ENCODE assay signal across 11 cellular contexts in the genomic region with DNA sequence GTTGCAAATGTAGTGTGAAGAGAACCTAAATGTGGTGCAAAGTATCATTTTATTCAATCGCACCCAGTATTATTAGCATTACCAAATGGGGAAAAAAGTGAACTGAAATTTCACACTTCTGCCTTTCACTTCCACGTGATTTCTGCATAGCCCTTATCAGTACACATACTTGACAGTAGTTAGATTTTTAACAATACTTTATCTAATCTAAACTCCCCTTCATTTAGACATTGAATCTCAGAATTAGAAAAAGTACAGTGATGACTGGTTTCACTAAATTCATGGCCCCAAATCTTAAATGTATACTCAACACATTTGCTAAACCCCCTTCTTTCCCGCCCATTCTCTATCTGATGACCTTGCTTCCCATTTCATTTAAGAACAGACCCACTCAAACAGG. TPM values are rescaled to one million over a fixed set of nuclear protein-coding genes. Genes with fewer than 3 reads are reported as not detected.
DNase-seq lines count a peak whose midpoint lies in the region; ATAC-seq and TF ChIP-seq lines count a peak whose summit lies in the region.
"Had no signal": no experiment of that assay in that cellular context is flagged by ENCODE, and none has a peak within 500 bp of the region (broad histone marks: within the 10 kb centered on the region; RNA-seq: fewer than 3 reads in every experiment).

No MANE protein-coding gene starts in this region.

- H3K9me3 ChIP-seq in neuronal stem cell (replicated peaks in 1 of 2; ENCODE audit: control insufficient read depth in 2 of 2, insufficient read depth in 1 of 2, low read depth in 1 of 2, low read length in 2 of 2), result peaks cover 2 to 5% of the 10 kb centered on the region in 2 donors
- H3K9me3 ChIP-seq: gastrocnemius medialis, lower lobe of right lung had no signal

- TF ChIP-seq CTCF in mesothelial cell of epicardium (IDR thresholded peaks at IDR 0.05; ENCODE audit: unreplicated experiment), result no peak

- H2AK5ac ChIP-seq in neuronal stem cell (ENCODE audit: low read depth, low read length), result no peak overlapping the region

- peaks cover 53% of the 10 kb centered on the region for H3K36me3 Mint-ChIP-seq in activated naive CD8-positive, alpha-beta T cell treated with anti-CD3 and anti-CD28 coated beads, Interleukin-2, amount 50 U/mL, for 24 hours (ENCODE audit: low read depth)
- H3K36me3 Mint-ChIP-seq in activated naive CD8-positive, alpha-beta T cell treated with anti-CD3 and anti-CD28 coated beads for 36 hours, result peaks cover 46% of the 10 kb centered on the region
- H3K36me3 Mint-ChIP-seq in mesothelial cell of epicardium, result peaks cover 41% of the 10 kb centered on the region

- H2BK120ac ChIP-seq in neuronal stem cell (ENCODE audit: low read depth, low read length), result no peak overlapping the region

- H3K9me3 Mint-ChIP-seq in activated naive CD8-positive, alpha-beta T cell treated with anti-CD3 and anti-CD28 coated beads, Interleukin-2, amount 50 U/mL, for 24 hours, result peaks cover 2% of the 10 kb centered on the region
- H3K9me3 Mint-ChIP-seq in activated naive CD8-positive, alpha-beta T cell treated with anti-CD3 and anti-CD28 coated beads for 36 hours, result peaks cover 6% of the 10 kb centered on the region
- H3K9me3 Mint-ChIP-seq in mesothelial cell of epicardium, result peaks cover 7% of the 10 kb centered on the region

- no CpG with 5 or more reads among the region's 3 CpGs for WGBS in neuronal stem cell (ENCODE audit: extremely low coverage in 2 of 2, insufficient read length in 2 of 2, insufficient replicate concordance in 1 of 2), 2 donors

- H3K27ac Mint-ChIP-seq in activated naive CD8-positive, alpha-beta T cell treated with anti-CD3 and anti-CD28 coated beads, Interleukin-2, amount 50 U/mL, for 24 hours, result peak overlapping the region; percentile 72
- H3K27ac Mint-ChIP-seq in activated naive CD8-positive, alpha-beta T cell treated with anti-CD3 and anti-CD28 coated beads for 36 hours, result no peak overlapping the region
- H3K27ac Mint-ChIP-seq in mesothelial cell of epicardium, result no peak overlapping the region

- no peak overlapping the region for H2BK12ac ChIP-seq in neuronal stem cell (ENCODE audit: low read length)

- no peaks in the 10 kb centered on the region for H3K27me3 Mint-ChIP-seq in activated naive CD8-positive, alpha-beta T cell treated with anti-CD3 and anti-CD28 coated beads, Interleukin-2, amount 50 U/mL, for 24 hours
- no peaks in the 10 kb centered on the region for H3K27me3 Mint-ChIP-seq in activated naive CD8-positive, alpha-beta T cell treated with anti-CD3 and anti-CD28 coated beads for 36 hours
- no peaks in the 10 kb centered on the region for H3K27me3 Mint-ChIP-seq in mesothelial cell of epicardium (ENCODE audit: low read depth)

- H4K8ac ChIP-seq in neuronal stem cell (ENCODE audit: low read depth, low read length), result no peak overlapping the region

- H3K36me3 ChIP-seq in neuronal stem cell (replicated peaks in 1 of 2; ENCODE audit: control insufficient read depth in 2 of 2, insufficient read depth in 2 of 2, low read length in 2 of 2), result peaks cover 4 to 33% of the 10 kb centered on the region in 2 donors

- H3K14ac ChIP-seq in neuronal stem cell (ENCODE audit: low read length), result no peak overlapping the region

- no peak overlapping the region for H3K23ac ChIP-seq in neuronal stem cell (ENCODE audit: low read depth, low read length, poor library complexity)

- no peak overlapping the region for H3K18ac ChIP-seq in neuronal stem cell (ENCODE audit: low read length)

- ATAC-seq in activated naive CD8-positive, alpha-beta T cell treated with anti-CD3 and anti-CD28 coated beads, Interleukin-2, amount 50 U/mL, for 24 hours, result no peak
- ATAC-seq in HG02763 (IDR thresholded peaks at IDR 0.05; ENCODE audit: unreplicated experiment) (peak; percentile 59), HG03565 (IDR thresholded peaks at IDR 0.05; ENCODE audit: unreplicated experiment) (peak; percentile 45)
- ATAC-seq: gastrocnemius medialis, lower lobe of right lung had no signal

- no peak overlapping the region for H2AFZ ChIP-seq in neuronal stem cell (ENCODE audit: low read length)

- H3K4me2 ChIP-seq in neuronal stem cell (ENCODE audit: insufficient read depth, low read length, poor library complexity, severe bottlenecking), result no peak overlapping the region

- H3K4me3 Mint-ChIP-seq in activated naive CD8-positive, alpha-beta T cell treated with anti-CD3 and anti-CD28 coated beads, Interleukin-2, amount 50 U/mL, for 24 hours, result no peak overlapping the region
- H3K4me3 Mint-ChIP-seq in activated naive CD8-positive, alpha-beta T cell treated with anti-CD3 and anti-CD28 coated beads for 36 hours, result no peak overlapping the region
- H3K4me3 Mint-ChIP-seq in mesothelial cell of epicardium, result no peak overlapping the region

- H3K9ac ChIP-seq in neuronal stem cell (ENCODE audit: low read depth, low read length, poor library complexity), result no peak overlapping the region

- H3K79me1 ChIP-seq in neuronal stem cell (ENCODE audit: low read depth, low read length), result peaks cover 2% of the 10 kb centered on the region

- no peak overlapping the region for H2BK15ac ChIP-seq in neuronal stem cell (ENCODE audit: low read length)

- no peak overlapping the region for H4K91ac ChIP-seq in neuronal stem cell (ENCODE audit: low read depth, low read length, poor library complexity)

- H3K4ac ChIP-seq in neuronal stem cell (ENCODE audit: low read length), result no peak overlapping the region

- H3K4me3 ChIP-seq in neuronal stem cell (ENCODE audit: low read length in 2 of 2), result no peak overlapping the region
- H3K4me3 ChIP-seq: gastrocnemius medialis, lower lobe of right lung had no signal

- H3K27me3 ChIP-seq in neuronal stem cell (ENCODE audit: control insufficient read depth in 3 of 3, insufficient read depth in 3 of 3, low read depth in 1 of 3, low read length in 3 of 3), result no peaks in the 10 kb centered on the region
- H3K27me3 ChIP-seq: gastrocnemius medialis had no signal

- no peak overlapping the region for H3K27ac ChIP-seq in neuronal stem cell (replicated peaks; ENCODE audit: low read length)
- H3K27ac ChIP-seq: gastrocnemius medialis, lower lobe of right lung had no signal

- no peaks in the 10 kb centered on the region for H3K4me1 ChIP-seq in neuronal stem cell (ENCODE audit: control insufficient read depth in 2 of 2, insufficient read depth in 1 of 2, low read depth in 1 of 2, low read length in 2 of 2)

- no peak overlapping the region for H2BK5ac ChIP-seq in neuronal stem cell (ENCODE audit: low read length)

- peaks cover 54% of the 10 kb centered on the region for H3K4me1 Mint-ChIP-seq in activated naive CD8-positive, alpha-beta T cell treated with anti-CD3 and anti-CD28 coated beads, Interleukin-2, amount 50 U/mL, for 24 hours
- H3K4me1 Mint-ChIP-seq in activated naive CD8-positive, alpha-beta T cell treated with anti-CD3 and anti-CD28 coated beads for 36 hours, result peaks cover 25% of the 10 kb centered on the region
- peaks cover 13% of the 10 kb centered on the region for H3K4me1 Mint-ChIP-seq in mesothelial cell of epicardium

- no peak for DNase-seq in activated naive CD8-positive, alpha-beta T cell treated with anti-CD3 and anti-CD28 coated beads, Interleukin-2, amount 50 U/mL, for 24 hours
- DNase-seq in activated naive CD8-positive, alpha-beta T cell treated with anti-CD3 and anti-CD28 coated beads for 36 hours, result no peak
- DNase-seq in DMS79 (lab: John Stamatoyannopoulos, UW), result no peak
- DNase-seq in mesothelial cell of epicardium (ENCODE audit: low spot score in 2 of 2, unreplicated experiment in 2 of 2), result no peak
- DNase-seq in neuronal stem cell (ENCODE audit: low spot score), result no peak
- DNase-seq in SW 1271 (lab: John Stamatoyannopoulos, UW), result no peak
- DNase-seq: gastrocnemius medialis, lower lobe of right lung, NCI-H2171 had no signal

RNA-seq across cellular contexts. Expression of a gene that starts 14.3 kb away (rescaled TPM):
- 10 to 100 TPM; 14.8 to 16.3 TPM for total RNA-seq in activated naive CD8-positive, alpha-beta T cell treated with anti-CD3 and anti-CD28 coated beads for 36 hours
- 46.9 to 48.1 TPM (median 47.9 TPM) in 3 replicates for total RNA-seq in mesothelial cell of epicardium
- polyA plus RNA-seq in neuronal stem cell (2013, experiment 1 of 2), result 26.7 TPM
- 27.1 TPM for polyA plus RNA-seq in neuronal stem cell (2013, experiment 2 of 2)

RNA-seq across cellular contexts. Expression of a gene that starts 39.4 kb away (rescaled TPM):
- not detected for total RNA-seq in activated naive CD8-positive, alpha-beta T cell treated with anti-CD3 and anti-CD28 coated beads for 36 hours
- total RNA-seq in mesothelial cell of epicardium, result not detected in 3 replicates
- polyA plus RNA-seq in neuronal stem cell (2013, experiment 1 of 2), result not detected
- not detected for polyA plus RNA-seq in neuronal stem cell (2013, experiment 2 of 2)
- total RNA-seq: gastrocnemius medialis, lower lobe of right lung had no signal

RNA-seq across cellular contexts. Expression of a gene that starts 53.8 kb away (rescaled TPM):
- total RNA-seq in activated naive CD8-positive, alpha-beta T cell treated with anti-CD3 and anti-CD28 coated beads for 36 hours, result not detected
- total RNA-seq in mesothelial cell of epicardium, result not detected in 3 replicates
- not detected for polyA plus RNA-seq in neuronal stem cell (2013, experiment 1 of 2)
- not detected for polyA plus RNA-seq in neuronal stem cell (2013, experiment 2 of 2)
- total RNA-seq: gastrocnemius medialis, lower lobe of right lung had no signal
